Comparison of ENCODE assay signal across 9 cellular contexts in the genomic region with DNA sequence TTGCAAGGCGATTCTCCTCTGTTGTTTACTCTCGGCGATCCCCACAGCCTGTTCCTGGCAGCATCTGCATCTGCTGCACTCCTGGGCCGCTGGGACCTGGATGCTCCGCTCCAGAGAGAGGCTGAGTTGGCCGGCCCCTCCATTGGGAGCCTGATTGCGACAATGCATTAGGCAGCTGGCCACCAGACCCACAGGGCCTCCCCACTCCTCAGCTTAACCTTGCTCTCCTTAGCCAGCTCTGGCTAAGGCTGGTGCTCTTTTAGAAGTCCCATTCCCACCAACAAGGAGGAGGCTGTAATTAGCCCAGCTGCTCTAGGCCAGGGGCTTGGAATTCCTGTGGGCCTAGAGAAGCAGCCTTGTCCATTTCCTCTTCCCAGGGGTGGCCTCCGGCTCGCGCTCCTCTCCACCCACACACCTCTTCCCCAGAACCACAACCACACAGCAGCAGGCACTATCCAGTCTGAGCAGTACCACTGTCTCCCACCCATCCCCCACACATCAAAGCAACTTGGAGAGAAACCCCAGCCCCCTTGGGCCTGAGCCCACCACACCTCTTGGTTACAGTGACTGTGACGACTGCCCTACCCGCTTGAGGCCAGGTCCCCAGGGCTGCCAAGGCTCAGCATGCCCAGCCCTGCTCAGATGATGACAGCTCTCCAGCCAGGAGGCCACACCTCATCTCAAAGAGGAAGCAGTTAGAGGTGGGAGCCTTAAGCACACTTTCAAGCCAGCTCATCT.
DNase-seq lines count a peak whose midpoint lies in the region; ATAC-seq and TF ChIP-seq lines count a peak whose summit lies in the region.
"Had no signal": no experiment of that assay in that cellular context is flagged by ENCODE, and none has a peak within 500 bp of the region (broad histone marks: within the 10 kb centered on the region; RNA-seq: fewer than 3 reads in every experiment).

No MANE protein-coding gene starts in this region.

- no peaks in the 10 kb centered on the region for H3K9me3 Mint-ChIP-seq in activated CD8-positive, alpha-beta memory T cell treated with anti-CD3 and anti-CD28 coated beads, Interleukin-2, amount 10 ng/mL, durations not matched to agents 7 days and 5 days (ENCODE audit: low read depth)
- H3K9me3 Mint-ChIP-seq in glutamatergic neuron (ENCODE audit: unreplicated experiment) = peaks cover 22% of the 10 kb centered on the region

- H3K9me3 ChIP-seq in SJCRH30 (replicated peaks) = no peaks in the 10 kb centered on the region
- H3K9me3 ChIP-seq in thymus (ENCODE audit: control insufficient read depth) = no peaks in the 10 kb centered on the region

- TF ChIP-seq CTCF in glutamatergic neuron (IDR thresholded peaks at IDR 0.05; ENCODE audit: partially characterized antibody, unreplicated experiment) = no peak

- peaks cover 88% of the 10 kb centered on the region for H3K4me1 Mint-ChIP-seq in activated CD8-positive, alpha-beta memory T cell treated with anti-CD3 and anti-CD28 coated beads, Interleukin-2, amount 10 ng/mL, durations not matched to agents 7 days and 5 days
- H3K4me1 Mint-ChIP-seq in glutamatergic neuron (ENCODE audit: low read depth, unreplicated experiment) = peaks cover 53% of the 10 kb centered on the region

- no peaks in the 10 kb centered on the region for H3K36me3 Mint-ChIP-seq in activated CD8-positive, alpha-beta memory T cell treated with anti-CD3 and anti-CD28 coated beads, Interleukin-2, amount 10 ng/mL, durations not matched to agents 7 days and 5 days
- peaks cover 5% of the 10 kb centered on the region for H3K36me3 Mint-ChIP-seq in glutamatergic neuron (ENCODE audit: unreplicated experiment)

- H3K27me3 ChIP-seq in SJCRH30 = no peaks in the 10 kb centered on the region
- H3K27me3 ChIP-seq in thymus (ENCODE audit: control insufficient read depth, insufficient read depth) = no peaks in the 10 kb centered on the region

- peak; percentile 69 for DNase-seq in activated CD8-positive, alpha-beta memory T cell treated with anti-CD3 and anti-CD28 coated beads, Interleukin-2, amount 10 ng/mL, durations not matched to agents 7 days and 5 days
- no peak for DNase-seq in activated CD8-positive, alpha-beta memory T cell treated with anti-CD3 and anti-CD28 coated beads for 24 hours
- DNase-seq in SJCRH30 = peak; percentile 88
- DNase-seq in glutamatergic neuron = peak; percentile 90
- DNase-seq in pons (ENCODE audit: low spot score) = no peak
- no peak for DNase-seq in activated naive CD4-positive, alpha-beta T cell (lab: John Stamatoyannopoulos, UW)
- DNase-seq in activated naive CD4-positive, alpha-beta T cell treated with Interleukin-2 at 50 U/mL for 16 hours = no peak

- no peaks in the 10 kb centered on the region for H3K36me3 ChIP-seq in SJCRH30
- H3K36me3 ChIP-seq in thymus (ENCODE audit: control insufficient read depth, insufficient read depth) = no peaks in the 10 kb centered on the region

- H3K27ac Mint-ChIP-seq in activated CD8-positive, alpha-beta memory T cell treated with anti-CD3 and anti-CD28 coated beads, Interleukin-2, amount 10 ng/mL, durations not matched to agents 7 days and 5 days = peak overlapping the region; percentile 86
- H3K27ac Mint-ChIP-seq in glutamatergic neuron (ENCODE audit: unreplicated experiment) = peak overlapping the region; percentile 96

- H3K4me3 ChIP-seq in SJCRH30 (no peak overlapping the region), thymus (ENCODE audit: low read length) (no peak overlapping the region)

- peak; percentile 74 for ATAC-seq in activated CD8-positive, alpha-beta memory T cell treated with anti-CD3 and anti-CD28 coated beads, Interleukin-2, amount 10 ng/mL, durations not matched to agents 7 days and 5 days

- CTCF ChIA-PET in activated CD8-positive, alpha-beta memory T cell treated with anti-CD3 and anti-CD28 coated beads, Interleukin-2, amount 10 ng/mL, durations not matched to agents 7 days and 5 days (lab: Charles Lee) = interaction anchor here (0.6 to 1.9 kb wide), 7 partner anchors 11 to 124 kb away, joined by 3 to 6 read pairs (median 4); no protein-coding TSS in a partner anchor

- H3K27ac ChIP-seq in SJCRH30 (peak overlapping the region; percentile 72), thymus (ENCODE audit: low read depth) (peak overlapping the region; percentile 11)
- H3K27ac ChIP-seq: KMS-11 had no signal

- H3K4me3 Mint-ChIP-seq in activated CD8-positive, alpha-beta memory T cell treated with anti-CD3 and anti-CD28 coated beads, Interleukin-2, amount 10 ng/mL, durations not matched to agents 7 days and 5 days = no peak overlapping the region
- peak overlapping the region; percentile 69 for H3K4me3 Mint-ChIP-seq in glutamatergic neuron (ENCODE audit: unreplicated experiment)

- H3K27me3 Mint-ChIP-seq in activated CD8-positive, alpha-beta memory T cell treated with anti-CD3 and anti-CD28 coated beads, Interleukin-2, amount 10 ng/mL, durations not matched to agents 7 days and 5 days = no peaks in the 10 kb centered on the region
- H3K27me3 Mint-ChIP-seq in glutamatergic neuron (ENCODE audit: unreplicated experiment) = peaks cover 25% of the 10 kb centered on the region

- H3K4me1 ChIP-seq in SJCRH30 (peaks cover 46% of the 10 kb centered on the region), thymus (ENCODE audit: control insufficient read depth, insufficient read depth, low read length) (peaks cover 65% of the 10 kb centered on the region)

- WGBS in thymus = 52% methylated on average over 12 of the region's 12 CpGs

Comparison
In these comparisons a context has a peak if more than half of its experiments do, and no peak if none do; other contexts are left out.
1. DNase-seq: peak in activated CD8-positive, alpha-beta memory T cell treated with anti-CD3 and anti-CD28 coated beads, Interleukin-2, amount 10 ng/mL, durations not matched to agents 7 days and 5 days (single experiment), SJCRH30 (2 of 2) and glutamatergic neuron (single experiment); none in activated CD8-positive, alpha-beta memory T cell treated with anti-CD3 and anti-CD28 coated beads for 24 hours (single experiment), pons (single experiment), activated naive CD4-positive, alpha-beta T cell (0 of 4) and activated naive CD4-positive, alpha-beta T cell treated with Interleukin-2 at 50 U/mL for 16 hours (single experiment).